ENCODE assay signal across 20 cellular contexts in genomic region chr4:102103368-102103767, GRCh38.
DNase-seq lines count a peak whose midpoint lies in the region; ATAC-seq, FAIRE-seq and TF ChIP-seq lines count a peak whose summit lies in the region.
"Had no signal": no experiment of that assay in that cellular context is flagged by ENCODE, and none has a peak within 500 bp of the region (broad histone marks: within the 10 kb centered on the region; RNA-seq: fewer than 3 reads in every experiment).

No MANE protein-coding gene starts in this region.

- DNase-seq in DMS53 (lab: John Stamatoyannopoulos, UW): peak; percentile 7
- DNase-seq in DMS53 treated with DMSO at 0.1 percent for 48 hours (lab: John Stamatoyannopoulos, UW; ENCODE audit: unreplicated experiment): no peak
- no peak for DNase-seq in lower lobe of right lung
- DNase-seq in upper lobe of right lung: no peak
- DNase-seq in H54 (ENCODE audit: insufficient read length, low spot score): no peak
- DNase-seq: C1 segment of cervical spinal cord; Calu3; CD4-positive, alpha-beta memory T cell; COR-L47; DMS79; EL; GDM1; GOT3; H7; HCEC 1CT had no signal

- no peak overlapping the region for H3K4me3 ChIP-seq in lower lobe of right lung
- no peak overlapping the region for H3K4me3 ChIP-seq in upper lobe of right lung
- H3K4me3 ChIP-seq: A549, GM12878 had no signal

- H3K36me3 ChIP-seq in lower lobe of right lung (no peaks in the 10 kb centered on the region), upper lobe of right lung (no peaks in the 10 kb centered on the region)

- H3K4me3 Mint-ChIP-seq in stimulated activated memory B cell treated with anti-CD40 and anti-IgM and Interleukin-4, amounts not matched to agents 10 μg/mL and 1 μg/mL and 100 μg/mL, for 72 hours: no peak overlapping the region
- H3K4me3 Mint-ChIP-seq: CD4-positive, alpha-beta memory T cell had no signal

- H3K36me3 Mint-ChIP-seq in stimulated activated memory B cell treated with anti-CD40 and anti-IgM and Interleukin-4, amounts not matched to agents 10 μg/mL and 1 μg/mL and 100 μg/mL, for 72 hours: peaks cover 17% of the 10 kb centered on the region

- H3K4me1 ChIP-seq in lower lobe of right lung (no peaks in the 10 kb centered on the region), upper lobe of right lung (no peaks in the 10 kb centered on the region)
- H3K4me1 ChIP-seq: A549 had no signal

- no peak for TF ChIP-seq POLR2A in H54 (IDR thresholded peaks at IDR 0.05; ENCODE audit: low read depth, low read length)

- no peak overlapping the region for H3K27ac Mint-ChIP-seq in stimulated activated memory B cell treated with anti-CD40 and anti-IgM and Interleukin-4, amounts not matched to agents 10 μg/mL and 1 μg/mL and 100 μg/mL, for 72 hours
- H3K27ac Mint-ChIP-seq: CD4-positive, alpha-beta memory T cell had no signal

- no peak for FAIRE-seq in H54 (lab: Jason Lieb, UNC)
- FAIRE-seq: A549, GM12878, GM19239 had no signal

- TF ChIP-seq CTCF in lower lobe of right lung (IDR thresholded peaks at IDR 0.05): no peak
- TF ChIP-seq CTCF in upper lobe of right lung (IDR thresholded peaks at IDR 0.05): no peak

- no peaks in the 10 kb centered on the region for H3K4me1 Mint-ChIP-seq in stimulated activated memory B cell treated with anti-CD40 and anti-IgM and Interleukin-4, amounts not matched to agents 10 μg/mL and 1 μg/mL and 100 μg/mL, for 72 hours
- H3K4me1 Mint-ChIP-seq: CD4-positive, alpha-beta memory T cell had no signal

- H3K27ac ChIP-seq in lower lobe of right lung (peak overlapping the region; percentile 61), upper lobe of right lung (peak overlapping the region; percentile 76)
- H3K27ac ChIP-seq: 22Rv1, A549 had no signal

- ATAC-seq in lower lobe of right lung (peak; percentile 90 to 97), upper lobe of right lung (peak; percentile 92)
- ATAC-seq in stimulated activated memory B cell treated with anti-CD40 and anti-IgM and Interleukin-4, amounts not matched to agents 10 μg/mL and 1 μg/mL and 100 μg/mL, for 72 hours: no peak
- ATAC-seq: A549, GM12878 had no signal

- peaks cover 13% of the 10 kb centered on the region for H3K27me3 Mint-ChIP-seq in stimulated activated memory B cell treated with anti-CD40 and anti-IgM and Interleukin-4, amounts not matched to agents 10 μg/mL and 1 μg/mL and 100 μg/mL, for 72 hours
- H3K27me3 Mint-ChIP-seq: CD4-positive, alpha-beta memory T cell had no signal

- H3K27me3 ChIP-seq in lower lobe of right lung (ENCODE audit: low read depth) (no peaks in the 10 kb centered on the region), upper lobe of right lung (no peaks in the 10 kb centered on the region)

- H3K9me3 Mint-ChIP-seq in stimulated activated memory B cell treated with anti-CD40 and anti-IgM and Interleukin-4, amounts not matched to agents 10 μg/mL and 1 μg/mL and 100 μg/mL, for 72 hours: peaks cover 26% of the 10 kb centered on the region

- H3K9me3 ChIP-seq in lower lobe of right lung: peaks cover 20% of the 10 kb centered on the region
- peaks cover 15% of the 10 kb centered on the region for H3K9me3 ChIP-seq in upper lobe of right lung

- intact Hi-C loops in lower lobe of right lung (cut with DNase I): no loop called here
- intact Hi-C loops in upper lobe of right lung (cut with DNase I): no loop called here
